ENCODE assay signal across 12 cellular contexts in genomic region chr21:17598437-17598836, GRCh38. TPM values are rescaled to one million over a fixed set of nuclear protein-coding genes. Genes with fewer than 3 reads are reported as not detected.
DNase-seq lines count a peak whose midpoint lies in the region; ATAC-seq and TF ChIP-seq lines count a peak whose summit lies in the region.
"Had no signal": no experiment of that assay in that cellular context is flagged by ENCODE, and none has a peak within 500 bp of the region (broad histone marks: within the 10 kb centered on the region; RNA-seq: fewer than 3 reads in every experiment).

No MANE protein-coding gene starts in this region.

- H3K9me3 ChIP-seq in endodermal cell (ENCODE audit: control insufficient read depth, low read length) (no peaks in the 10 kb centered on the region), lower lobe of right lung (no peaks in the 10 kb centered on the region)
- H3K9me3 ChIP-seq: ascending aorta, heart left ventricle, prostate gland had no signal

- no peak for DNase-seq in activated CD8-positive, alpha-beta T cell treated with anti-CD3 and anti-CD28 coated beads, Interleukin-2, amount 10 ng/mL, durations not matched to agents 7 days and 5 days
- DNase-seq in activated CD8-positive, alpha-beta T cell treated with anti-CD3 and anti-CD28 coated beads for 36 hours: no peak
- no peak for DNase-seq in endodermal cell
- DNase-seq in lower lobe of right lung: no peak
- DNase-seq in posterior vena cava (ENCODE audit: low spot score): no peak
- no peak for DNase-seq in NCI-H1436 (lab: John Stamatoyannopoulos, UW)
- DNase-seq: ACHN, heart left ventricle had no signal

- CTCF ChIA-PET in activated CD8-positive, alpha-beta T cell treated with anti-CD3 and anti-CD28 coated beads, Interleukin-2, amount 10 ng/mL, durations not matched to agents 7 days and 5 days (lab: Charles Lee): interaction anchor here (1.0 to 1.2 kb wide), 2 partner anchors 86 to 211 kb away, joined by 3 read pairs; no protein-coding TSS in a partner anchor
- CTCF ChIA-PET in activated CD8-positive, alpha-beta T cell treated with anti-CD3 and anti-CD28 coated beads for 36 hours (lab: Charles Lee): interaction anchor here (1.0 to 1.3 kb wide), 3 partner anchors 12 to 44 kb away, joined by 3 to 4 read pairs (median 4); no protein-coding TSS in a partner anchor

- no peak overlapping the region for H3K9ac ChIP-seq in endodermal cell (ENCODE audit: extremely low read depth, low read length, poor library complexity, severe bottlenecking)

- H3K4me3 ChIP-seq in endodermal cell (ENCODE audit: low read length) (no peak overlapping the region), lower lobe of right lung (no peak overlapping the region)
- H3K4me3 ChIP-seq: ascending aorta, heart left ventricle, prostate gland had no signal

- H3K27ac Mint-ChIP-seq in activated CD8-positive, alpha-beta T cell treated with anti-CD3 and anti-CD28 coated beads, Interleukin-2, amount 10 ng/mL, durations not matched to agents 7 days and 5 days: peak overlapping the region; percentile 20
- H3K27ac Mint-ChIP-seq in activated CD8-positive, alpha-beta T cell treated with anti-CD3 and anti-CD28 coated beads for 36 hours: no peak overlapping the region
- peak overlapping the region; percentile 60 for H3K27ac Mint-ChIP-seq in endodermal cell

- POLR2A ChIA-PET in activated CD8-positive, alpha-beta T cell treated with anti-CD3 and anti-CD28 coated beads, Interleukin-2, amount 10 ng/mL, durations not matched to agents 7 days and 5 days (lab: Charles Lee): interaction anchor here (1.5 kb wide), 1 partner anchor 13 kb away, joined by 8 read pairs; no protein-coding TSS in a partner anchor
- POLR2A ChIA-PET in activated CD8-positive, alpha-beta T cell treated with anti-CD3 and anti-CD28 coated beads for 36 hours (lab: Charles Lee): interaction anchor here (1.1 to 1.6 kb wide), 2 partner anchors 11 to 13 kb away, joined by 3 to 6 read pairs; no protein-coding TSS in a partner anchor

- H3K36me3 ChIP-seq in endodermal cell (ENCODE audit: control insufficient read depth, insufficient read depth, low read length) (peaks cover 95% of the 10 kb centered on the region), lower lobe of right lung (peaks cover 93% of the 10 kb centered on the region)
- H3K36me3 ChIP-seq: prostate gland had no signal

- no peaks in the 10 kb centered on the region for H3K27me3 ChIP-seq in endodermal cell (ENCODE audit: control insufficient read depth, insufficient read depth, low read length, poor library complexity, severe bottlenecking)
- no peaks in the 10 kb centered on the region for H3K27me3 ChIP-seq in lower lobe of right lung (ENCODE audit: low read depth)
- H3K27me3 ChIP-seq: ascending aorta, heart left ventricle had no signal

- no peak for ATAC-seq in activated CD8-positive, alpha-beta T cell treated with anti-CD3 and anti-CD28 coated beads, Interleukin-2, amount 10 ng/mL, durations not matched to agents 7 days and 5 days
- no peak for ATAC-seq in activated CD8-positive, alpha-beta T cell treated with anti-CD3 and anti-CD28 coated beads for 36 hours
- ATAC-seq in GM21447 (IDR thresholded peaks at IDR 0.05; ENCODE audit: unreplicated experiment): peak; percentile 78
- peak; percentile 70 for ATAC-seq in HG03060 (IDR thresholded peaks at IDR 0.05; ENCODE audit: low read depth, unreplicated experiment)
- no peak for ATAC-seq in lower lobe of right lung
- ATAC-seq: heart left ventricle had no signal

- H3K4me1 ChIP-seq in endodermal cell (ENCODE audit: control insufficient read depth, insufficient read depth, low read length) (no peaks in the 10 kb centered on the region), lower lobe of right lung (no peaks in the 10 kb centered on the region)
- H3K4me1 ChIP-seq: ascending aorta, heart left ventricle, prostate gland had no signal

- H3K27ac ChIP-seq in endodermal cell (ENCODE audit: low read depth, low read length) (no peak overlapping the region), lower lobe of right lung (no peak overlapping the region)
- H3K27ac ChIP-seq: ascending aorta, heart left ventricle, prostate gland had no signal

- H3K9me3 Mint-ChIP-seq in activated CD8-positive, alpha-beta T cell treated with anti-CD3 and anti-CD28 coated beads, Interleukin-2, amount 10 ng/mL, durations not matched to agents 7 days and 5 days (ENCODE audit: insufficient read depth): no peaks in the 10 kb centered on the region
- no peaks in the 10 kb centered on the region for H3K9me3 Mint-ChIP-seq in activated CD8-positive, alpha-beta T cell treated with anti-CD3 and anti-CD28 coated beads for 36 hours
- no peaks in the 10 kb centered on the region for H3K9me3 Mint-ChIP-seq in endodermal cell

- H3K36me3 Mint-ChIP-seq in activated CD8-positive, alpha-beta T cell treated with anti-CD3 and anti-CD28 coated beads, Interleukin-2, amount 10 ng/mL, durations not matched to agents 7 days and 5 days (ENCODE audit: low read depth): peaks cover 64% of the 10 kb centered on the region
- H3K36me3 Mint-ChIP-seq in activated CD8-positive, alpha-beta T cell treated with anti-CD3 and anti-CD28 coated beads for 36 hours (ENCODE audit: low read depth): peaks cover 53% of the 10 kb centered on the region
- H3K36me3 Mint-ChIP-seq in endodermal cell (ENCODE audit: low read depth): peaks cover 65% of the 10 kb centered on the region

- 93 to 94% methylated on average over 3 of the region's 3 CpGs for WGBS in endodermal cell (ENCODE audit: insufficient coverage in 1 of 2, insufficient read length in 1 of 2), 2 experiments

- H3K27me3 Mint-ChIP-seq in activated CD8-positive, alpha-beta T cell treated with anti-CD3 and anti-CD28 coated beads, Interleukin-2, amount 10 ng/mL, durations not matched to agents 7 days and 5 days (ENCODE audit: low read depth): no peaks in the 10 kb centered on the region
- no peaks in the 10 kb centered on the region for H3K27me3 Mint-ChIP-seq in activated CD8-positive, alpha-beta T cell treated with anti-CD3 and anti-CD28 coated beads for 36 hours
- H3K27me3 Mint-ChIP-seq in endodermal cell (ENCODE audit: insufficient read depth): no peaks in the 10 kb centered on the region

- H3K4me3 Mint-ChIP-seq in activated CD8-positive, alpha-beta T cell treated with anti-CD3 and anti-CD28 coated beads, Interleukin-2, amount 10 ng/mL, durations not matched to agents 7 days and 5 days: no peak overlapping the region
- H3K4me3 Mint-ChIP-seq in activated CD8-positive, alpha-beta T cell treated with anti-CD3 and anti-CD28 coated beads for 36 hours: no peak overlapping the region
- no peak overlapping the region for H3K4me3 Mint-ChIP-seq in endodermal cell

- H3K4me1 Mint-ChIP-seq in activated CD8-positive, alpha-beta T cell treated with anti-CD3 and anti-CD28 coated beads, Interleukin-2, amount 10 ng/mL, durations not matched to agents 7 days and 5 days (ENCODE audit: low read depth): peaks cover 15% of the 10 kb centered on the region
- H3K4me1 Mint-ChIP-seq in activated CD8-positive, alpha-beta T cell treated with anti-CD3 and anti-CD28 coated beads for 36 hours (ENCODE audit: low read depth): peaks cover 12% of the 10 kb centered on the region
- H3K4me1 Mint-ChIP-seq in endodermal cell: peaks cover 8% of the 10 kb centered on the region

- TF ChIP-seq CTCF in activated CD8-positive, alpha-beta T cell treated with anti-CD3 and anti-CD28 coated beads for 36 hours (IDR thresholded peaks at IDR 0.05): no peak
- TF ChIP-seq CTCF in endodermal cell (conservative IDR thresholded peaks at IDR 0.05) (no peak), lower lobe of right lung (IDR thresholded peaks at IDR 0.05) (no peak)

- intact Hi-C loops in activated CD8-positive, alpha-beta T cell treated with anti-CD3 and anti-CD28 coated beads for 36 hours (cut with micrococcal nuclease): no loop called here
- intact Hi-C loops in lower lobe of right lung (cut with DNase I) (no loop called here), posterior vena cava (cut with DNase I) (no loop called here)

RNA-seq across cellular contexts. Expression of gene BTG3, which starts 14.3 kb away (rescaled TPM):
- 10 to 100 TPM; 40.7 to 43.3 TPM for total RNA-seq in activated CD8-positive, alpha-beta T cell treated with anti-CD3 and anti-CD28 coated beads, Interleukin-2, amount 10 ng/mL, durations not matched to agents 7 days and 5 days
- 10 to 100 TPM; 38.8 to 38.9 TPM for total RNA-seq in activated CD8-positive, alpha-beta T cell treated with anti-CD3 and anti-CD28 coated beads for 36 hours
- total RNA-seq in endodermal cell (10 to 100 TPM; 35.1 to 54.3 TPM), lower lobe of right lung (51.8 TPM), posterior vena cava (10 to 100 TPM; 19.1 to 27.0 TPM)
- polyA plus RNA-seq in endodermal cell (2013, experiment 1 of 2): 87.4 TPM
- 85.6 TPM for polyA plus RNA-seq in endodermal cell (2013, experiment 2 of 2)

Comparison
In these comparisons a context has a peak if more than half of its experiments do, and no peak if none do; other contexts are left out.
1. ATAC-seq: peak in GM21447 (single experiment) and HG03060 (single experiment); none in activated CD8-positive, alpha-beta T cell treated with anti-CD3 and anti-CD28 coated beads, Interleukin-2, amount 10 ng/mL, durations not matched to agents 7 days and 5 days (single experiment), activated CD8-positive, alpha-beta T cell treated with anti-CD3 and anti-CD28 coated beads for 36 hours (single experiment) and lower lobe of right lung (0 of 2).